8 cellular contexts compared by ENCODE assay signal in genomic region chr5:43609752-43610151, GRCh38. TPM values are rescaled to one million over a fixed set of nuclear protein-coding genes. Genes with fewer than 3 reads are reported as not detected.
DNase-seq lines count a peak whose midpoint lies in the region; ATAC-seq and TF ChIP-seq lines count a peak whose summit lies in the region.

No MANE protein-coding gene starts in this region.

- DNase-seq in DND-41: no peak
- DNase-seq in epithelial cell of proximal tubule (ENCODE audit: low read depth): no peak
- DNase-seq in SKM-1 treated with dmso at 0.1 percent for 144 hours (lab: John Stamatoyannopoulos, UW; ENCODE audit: unreplicated experiment): no peak
- DNase-seq in Peyer's patch: no peak
- DNase-seq in dorsolateral prefrontal cortex: no peak
- no peak for DNase-seq in activated CD8-positive, alpha-beta memory T cell treated with anti-CD3 and anti-CD28 coated beads for 24 hours

- H3K79me2 ChIP-seq in DND-41 (ENCODE audit: insufficient read depth, low read length): peaks cover 58% of the 10 kb centered on the region

- H3K36me3 ChIP-seq in DND-41 (ENCODE audit: insufficient read depth, low read length) (peaks cover 70% of the 10 kb centered on the region), Peyer's patch (peaks cover 0 to 52% (median 0%) of the 10 kb centered on the region in 3 donors)

- intact Hi-C loops in dorsolateral prefrontal cortex (cut with DNase I): no loop called here

- ATAC-seq in DND-41 (ENCODE audit: insufficient read depth, low read depth) (peak; percentile 68; the same call in 2 of the 3 replicates), GM19455 (IDR thresholded peaks at IDR 0.05; ENCODE audit: unreplicated experiment) (peak; percentile 82), HG03558 (IDR thresholded peaks at IDR 0.05; ENCODE audit: extremely low read depth, unreplicated experiment) (peak; percentile 50)

- TF ChIP-seq CTCF in DND-41 (IDR thresholded peaks at IDR 0.05; ENCODE audit: borderline replicate concordance, extremely low read depth, low read length, poor library complexity, severe bottlenecking) (peak; percentile 50), epithelial cell of proximal tubule (conservative IDR thresholded peaks at IDR 0.05; ENCODE audit: low read depth, low read length) (peak; percentile 53), Peyer's patch (IDR thresholded peaks at IDR 0.05) (peak in 3 of 6 experiments; percentile 5 to 19 (median 7)), dorsolateral prefrontal cortex (IDR thresholded peaks at IDR 0.05 in 54 of 56, conservative IDR thresholded peaks at IDR 0.05 in 2 of 56; ENCODE audit: low read depth in 1 of 56, partially characterized antibody in 56 of 56) (peak in 1 of 56 donors; percentile 13)

- no peak overlapping the region for H3K4me2 ChIP-seq in DND-41 (ENCODE audit: insufficient read depth, low read length)

- H3K4me1 ChIP-seq in DND-41 (ENCODE audit: insufficient read depth, low read length) (peaks cover 11% of the 10 kb centered on the region), Peyer's patch (no peaks in the 10 kb centered on the region)

- H3K4me3 ChIP-seq in DND-41 (ENCODE audit: low read depth in 1 of 2, low read length in 2 of 2): no peak overlapping the region
- no peak overlapping the region for H3K4me3 ChIP-seq in epithelial cell of proximal tubule (ENCODE audit: low read depth, low read length)
- H3K4me3 ChIP-seq in Peyer's patch: no peak overlapping the region
- no peak overlapping the region for H3K4me3 ChIP-seq in dorsolateral prefrontal cortex

- TF ChIP-seq POLR2A in Peyer's patch (IDR thresholded peaks at IDR 0.05): no peak

- H4K20me1 ChIP-seq in DND-41 (ENCODE audit: insufficient read depth, low read length): no peaks in the 10 kb centered on the region

- H3K9ac ChIP-seq in DND-41 (ENCODE audit: low read depth, low read length): no peak overlapping the region

- H3K27ac ChIP-seq in DND-41 (ENCODE audit: low read length) (no peak overlapping the region), Peyer's patch (no peak overlapping the region), dorsolateral prefrontal cortex (no peak overlapping the region)

- no peaks in the 10 kb centered on the region for H3K9me3 ChIP-seq in DND-41 (ENCODE audit: insufficient read depth, low read length, severe bottlenecking)
- no peaks in the 10 kb centered on the region for H3K9me3 ChIP-seq in Peyer's patch

- H2AFZ ChIP-seq in DND-41 (ENCODE audit: low read depth, low read length): no peak overlapping the region

- H3K27me3 ChIP-seq in DND-41 (ENCODE audit: insufficient read depth, low read length, poor library complexity): no peaks in the 10 kb centered on the region
- no peaks in the 10 kb centered on the region for H3K27me3 ChIP-seq in Peyer's patch
- H3K27me3 ChIP-seq in dorsolateral prefrontal cortex: no peaks in the 10 kb centered on the region

RNA-seq across cellular contexts. Expression of gene NNT, which starts 6.8 kb away (rescaled TPM):
- total RNA-seq in epithelial cell of proximal tubule (32.7 and 36.5 TPM in 2 replicates), Peyer's patch (10 to 100 TPM; 30.5 to 59.7 (median 44.5) TPM), dorsolateral prefrontal cortex (100 to 1,000 TPM in 109 of 120 experiments, 10 to 100 TPM in 11; 79.8 to 197 (median 130) TPM)

RNA-seq across cellular contexts. Expression of gene PAIP1, which starts 52.9 kb away (rescaled TPM):
- total RNA-seq in epithelial cell of proximal tubule: 98.4 and 99.4 TPM in 2 replicates
- total RNA-seq in Peyer's patch: 10 to 100 TPM; 45.9 to 61.1 (median 48.9) TPM
- 10 to 100 TPM; 54.5 to 90.5 (median 70.5) TPM for total RNA-seq in dorsolateral prefrontal cortex
